6 cellular contexts compared by ENCODE assay signal in the genomic region with DNA sequence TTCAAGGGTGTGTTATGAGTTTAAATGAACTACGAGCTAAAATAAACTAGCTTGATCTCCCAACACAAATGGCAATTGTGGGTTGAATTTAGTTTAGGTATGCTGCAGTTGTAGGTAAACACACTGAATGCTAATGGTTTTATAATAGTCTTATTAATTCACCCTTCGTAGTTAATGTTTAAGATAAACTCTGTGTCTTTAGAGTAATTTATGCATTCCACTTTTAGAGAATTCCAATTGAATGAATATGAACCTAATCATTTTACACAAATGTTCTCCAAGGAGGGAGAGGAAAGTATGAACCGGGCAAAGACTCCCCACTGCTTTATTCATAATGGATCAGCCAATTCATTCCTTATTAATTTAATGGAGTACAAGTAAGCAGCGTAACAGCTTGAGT.
"Had no signal": no experiment of that assay in that cellular context is flagged by ENCODE, and none has a peak within 500 bp of the region (broad histone marks: within the 10 kb centered on the region; RNA-seq: fewer than 3 reads in every experiment).

No MANE protein-coding gene starts in this region.

- H3K4me3 Mint-ChIP-seq: IgD-negative memory B cell had no signal

- H3K4me1 Mint-ChIP-seq: IgD-negative memory B cell had no signal

- H3K9ac ChIP-seq: GM23248 had no signal

- H3K27ac Mint-ChIP-seq: IgD-negative memory B cell had no signal

- H3K27ac ChIP-seq: GM23248 had no signal

- DNase-seq: GM23248, GOT3, H7, HCEC 1CT, KBM-7 had no signal

- H3K4me3 ChIP-seq: GM23248 had no signal

- H3K36me3 Mint-ChIP-seq: IgD-negative memory B cell had no signal
